8 cellular contexts compared by ENCODE assay signal in the genomic region with DNA sequence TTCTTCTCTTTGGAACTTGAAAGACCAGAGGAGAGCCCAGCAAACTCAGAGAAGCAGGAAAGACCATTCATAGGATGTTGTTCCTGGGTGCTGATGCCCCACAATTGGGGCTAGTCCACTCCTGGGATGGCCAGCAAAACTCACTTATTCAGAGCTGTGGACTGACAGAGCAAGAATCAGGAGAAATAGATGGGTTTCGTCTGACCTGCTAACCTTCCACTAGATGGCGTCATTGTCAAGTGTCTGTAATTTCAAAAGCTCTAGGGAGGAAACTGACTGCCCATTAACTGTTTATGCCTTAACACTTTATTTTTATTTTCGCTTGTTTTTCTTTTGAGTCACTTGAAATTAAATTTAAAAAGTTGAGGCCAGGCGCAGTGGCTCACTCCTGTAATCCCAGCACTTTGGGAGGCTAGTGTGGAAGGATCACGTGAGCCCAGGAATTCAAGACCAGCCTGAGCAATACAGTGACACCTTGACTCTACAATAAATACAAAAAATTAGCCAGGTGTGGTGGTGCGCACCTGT. TPM values are rescaled to one million over a fixed set of nuclear protein-coding genes. Genes with fewer than 3 reads are reported as not detected.
A peak's percentile ranks its signal among the peaks of the same experiment; 100 is the strongest.
DNase-seq lines count a peak whose midpoint lies in the region; ATAC-seq and TF ChIP-seq lines count a peak whose summit lies in the region.

No MANE protein-coding gene starts in this region.

- H3K4me2 ChIP-seq in SU-DHL-6 (ENCODE audit: low read depth, low read length, poor library complexity, severe bottlenecking): no peak overlapping the region

- no peaks in the 10 kb centered on the region for H3K9me2 ChIP-seq in SU-DHL-6 (replicated peaks; ENCODE audit: insufficient read depth, low read length)

- H3K4me1 Mint-ChIP-seq in CD4-positive, CD25-positive, alpha-beta regulatory T cell: peaks cover 0 to 8% (median 4%) of the 10 kb centered on the region in 4 donors
- no peaks in the 10 kb centered on the region for H3K4me1 Mint-ChIP-seq in endodermal cell
- no peaks in the 10 kb centered on the region for H3K4me1 Mint-ChIP-seq in mesothelial cell of epicardium

- no peak overlapping the region for H2AFZ ChIP-seq in SU-DHL-6 (ENCODE audit: low read depth, low read length, severe bottlenecking)

- H3K4me1 ChIP-seq in CD4-positive, CD25-positive, alpha-beta regulatory T cell (ENCODE audit: control insufficient read depth, insufficient read depth, low read length, poor library complexity, severe bottlenecking): no peaks in the 10 kb centered on the region
- no peaks in the 10 kb centered on the region for H3K4me1 ChIP-seq in endodermal cell (ENCODE audit: control insufficient read depth, insufficient read depth, low read length)

- no peaks in the 10 kb centered on the region for H4K20me1 ChIP-seq in SU-DHL-6 (ENCODE audit: low read depth, low read length)

- no peaks in the 10 kb centered on the region for H3K27me3 ChIP-seq in CD4-positive, CD25-positive, alpha-beta regulatory T cell (ENCODE audit: control insufficient read depth, insufficient read depth, low read length)
- H3K27me3 ChIP-seq in SU-DHL-6 (ENCODE audit: low read length) (no peaks in the 10 kb centered on the region), endodermal cell (ENCODE audit: control insufficient read depth, insufficient read depth, low read length, poor library complexity, severe bottlenecking) (no peaks in the 10 kb centered on the region)

- H3K27ac Mint-ChIP-seq in CD4-positive, CD25-positive, alpha-beta regulatory T cell: no peak overlapping the region
- no peak overlapping the region for H3K27ac Mint-ChIP-seq in endodermal cell
- H3K27ac Mint-ChIP-seq in mesothelial cell of epicardium: no peak overlapping the region

- H3K9me3 Mint-ChIP-seq in CD4-positive, CD25-positive, alpha-beta regulatory T cell: no peaks in the 10 kb centered on the region
- H3K9me3 Mint-ChIP-seq in endodermal cell: peaks cover 7% of the 10 kb centered on the region
- no peaks in the 10 kb centered on the region for H3K9me3 Mint-ChIP-seq in mesothelial cell of epicardium

- H3K27ac ChIP-seq in CD4-positive, CD25-positive, alpha-beta regulatory T cell (ENCODE audit: insufficient read depth, low read length, poor library complexity, severe bottlenecking): no peak overlapping the region
- H3K27ac ChIP-seq in SU-DHL-6 (ENCODE audit: low read depth, low read length) (no peak overlapping the region), endodermal cell (ENCODE audit: low read depth, low read length) (no peak overlapping the region)

- no peaks in the 10 kb centered on the region for H3K36me3 ChIP-seq in CD4-positive, CD25-positive, alpha-beta regulatory T cell (ENCODE audit: control insufficient read depth, insufficient read depth, low read length)
- no peaks in the 10 kb centered on the region for H3K36me3 ChIP-seq in SU-DHL-6 (ENCODE audit: low read length)
- no peaks in the 10 kb centered on the region for H3K36me3 ChIP-seq in endodermal cell (ENCODE audit: control insufficient read depth, insufficient read depth, low read length)

- H3K36me3 Mint-ChIP-seq in CD4-positive, CD25-positive, alpha-beta regulatory T cell: no peaks in the 10 kb centered on the region
- H3K36me3 Mint-ChIP-seq in endodermal cell (ENCODE audit: low read depth) (no peaks in the 10 kb centered on the region), mesothelial cell of epicardium (no peaks in the 10 kb centered on the region)

- DNase-seq in CD4-positive, CD25-positive, alpha-beta regulatory T cell: peak; percentile 9 to 82 (median 79)
- peak; percentile 36 for DNase-seq in NCI-H2029 (lab: John Stamatoyannopoulos, UW)
- DNase-seq in endodermal cell: peak; percentile 73
- DNase-seq in mesothelial cell of epicardium (ENCODE audit: low spot score in 2 of 2, unreplicated experiment in 2 of 2): no peak
- DNase-seq in T-helper 9 cell: no peak

- H3K4me3 Mint-ChIP-seq in CD4-positive, CD25-positive, alpha-beta regulatory T cell: no peak overlapping the region
- no peak overlapping the region for H3K4me3 Mint-ChIP-seq in endodermal cell
- H3K4me3 Mint-ChIP-seq in mesothelial cell of epicardium: no peak overlapping the region

- H3K79me2 ChIP-seq in SU-DHL-6 (ENCODE audit: insufficient read depth, low read length): no peaks in the 10 kb centered on the region

- H3K9ac ChIP-seq in SU-DHL-6 (ENCODE audit: low read length): no peak overlapping the region
- H3K9ac ChIP-seq in endodermal cell (ENCODE audit: extremely low read depth, low read length, poor library complexity, severe bottlenecking): no peak overlapping the region

- TF ChIP-seq CTCF in SU-DHL-6 (IDR thresholded peaks at IDR 0.05; ENCODE audit: insufficient read depth, low read length, poor library complexity, severe bottlenecking) (peak; percentile 55), endodermal cell (conservative IDR thresholded peaks at IDR 0.05) (peak; percentile 86), mesothelial cell of epicardium (IDR thresholded peaks at IDR 0.05; ENCODE audit: unreplicated experiment) (peak; percentile 64)

- H3F3A ChIP-seq in SU-DHL-6 (ENCODE audit: insufficient read depth): no peaks in the 10 kb centered on the region

- no peak overlapping the region for H3K4me3 ChIP-seq in CD4-positive, CD25-positive, alpha-beta regulatory T cell (ENCODE audit: low read depth, low read length)
- H3K4me3 ChIP-seq in SU-DHL-6 (ENCODE audit: insufficient read depth, low read length, poor library complexity, severe bottlenecking) (no peak overlapping the region), endodermal cell (ENCODE audit: low read length) (no peak overlapping the region)

- H3K27me3 Mint-ChIP-seq in CD4-positive, CD25-positive, alpha-beta regulatory T cell: peaks cover 31% of the 10 kb centered on the region
- H3K27me3 Mint-ChIP-seq in endodermal cell (ENCODE audit: insufficient read depth) (no peaks in the 10 kb centered on the region), mesothelial cell of epicardium (ENCODE audit: low read depth) (no peaks in the 10 kb centered on the region)

- ATAC-seq in CD4-positive, CD25-positive, alpha-beta regulatory T cell (ENCODE audit: low read depth in 2 of 2): peak; percentile 70 to 87
- ATAC-seq in GM21723 (IDR thresholded peaks at IDR 0.05; ENCODE audit: unreplicated experiment) (peak; percentile 73), GM19023 (IDR thresholded peaks at IDR 0.05; ENCODE audit: unreplicated experiment) (no peak)

- no peaks in the 10 kb centered on the region for H3K9me3 ChIP-seq in CD4-positive, CD25-positive, alpha-beta regulatory T cell (ENCODE audit: control insufficient read depth in 2 of 2, low read length in 2 of 2)
- H3K9me3 ChIP-seq in SU-DHL-6 (ENCODE audit: insufficient read depth, low read length): no peaks in the 10 kb centered on the region
- H3K9me3 ChIP-seq in endodermal cell (ENCODE audit: control insufficient read depth, low read length): peaks cover 2% of the 10 kb centered on the region

- WGBS in endodermal cell (ENCODE audit: insufficient coverage in 1 of 2, insufficient read length in 1 of 2), 2 experiments: 41% methylated on average over 5 to 6 of the region's 6 CpGs

RNA-seq across cellular contexts. Expression of gene MILR1, which starts 28.7 kb away (rescaled TPM):
- 0.67 TPM for total RNA-seq in CD4-positive, CD25-positive, alpha-beta regulatory T cell
- not detected for polyA plus RNA-seq in CD4-positive, CD25-positive, alpha-beta regulatory T cell
- under 1 TPM in 1 of 2 donors, not detected in 1; 0.80 TPM for total RNA-seq in endodermal cell
- polyA plus RNA-seq in endodermal cell (2013, experiment 1 of 2): not detected
- polyA plus RNA-seq in endodermal cell (2013, experiment 2 of 2): not detected
- 0.40 to 0.54 TPM in 2 of 3 replicates, not detected in the other for total RNA-seq in mesothelial cell of epicardium

RNA-seq across cellular contexts. Expression of gene PECAM1, which starts 29.5 kb away (rescaled TPM):
- 8.8 TPM for total RNA-seq in CD4-positive, CD25-positive, alpha-beta regulatory T cell
- 10 to 100 TPM in 2 of 4 donors, 1 to 10 TPM in 2; 4.0 to 22.9 (median 13.3) TPM for polyA plus RNA-seq in CD4-positive, CD25-positive, alpha-beta regulatory T cell
- under 1 TPM; 0.33 to 0.86 TPM for total RNA-seq in endodermal cell
- polyA plus RNA-seq in endodermal cell (2013, experiment 1 of 2): 0.39 TPM
- 1.2 TPM for polyA plus RNA-seq in endodermal cell (2013, experiment 2 of 2)
- total RNA-seq in mesothelial cell of epicardium: 0.09 to 0.18 TPM in 2 of 3 replicates, not detected in the other

Comparison
In these comparisons a context has a peak if more than half of its experiments do, and no peak if none do; other contexts are left out.
1. DNase-seq: peak in CD4-positive, CD25-positive, alpha-beta regulatory T cell (3 of 3), NCI-H2029 (single experiment) and endodermal cell (single experiment); none in mesothelial cell of epicardium (0 of 2) and T-helper 9 cell (single experiment).
2. Peak in every context shown above with its lines, with median percentiles within 50 percentile points of each other: CTCF ChIP-seq.